In the genomic region with DNA sequence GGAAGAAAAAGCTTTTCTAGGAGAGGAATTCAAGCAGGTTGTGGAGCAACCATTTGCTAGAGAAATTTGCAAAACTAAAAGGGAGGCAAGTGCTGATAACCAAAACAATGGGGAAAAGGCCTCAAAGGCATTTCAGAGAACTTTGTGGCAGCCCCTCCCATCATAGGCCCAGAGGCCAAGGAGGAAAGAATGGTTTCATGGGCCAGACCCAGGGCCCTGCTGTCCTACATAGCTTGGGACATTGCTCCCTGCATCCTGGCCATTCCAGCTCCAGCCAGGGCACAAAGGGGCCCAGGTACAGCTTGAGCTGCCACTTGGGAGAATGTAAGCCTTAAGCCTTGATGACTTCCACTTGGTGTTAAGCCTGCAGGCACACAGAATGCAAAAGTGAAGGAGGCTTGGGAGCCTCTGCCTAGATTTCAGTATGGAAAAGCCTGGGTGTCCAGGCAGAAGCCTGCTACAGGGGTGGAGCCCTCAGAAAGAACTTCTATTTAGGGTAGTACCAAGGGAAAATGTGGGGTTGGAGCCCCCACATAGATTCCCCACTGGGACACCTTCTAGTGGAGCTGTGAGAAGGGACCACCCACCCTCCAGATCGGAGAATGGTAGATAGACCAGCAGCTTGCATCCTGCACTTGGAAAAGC, we compare ENCODE assay signal across 17 cellular contexts.
A peak's percentile ranks its signal among the peaks of the same experiment; 100 is the strongest.
DNase-seq lines count a peak whose midpoint lies in the region; ATAC-seq, FAIRE-seq and TF ChIP-seq lines count a peak whose summit lies in the region.
"Had no signal": no experiment of that assay in that cellular context is flagged by ENCODE, and none has a peak within 500 bp of the region (broad histone marks: within the 10 kb centered on the region; RNA-seq: fewer than 3 reads in every experiment).

No MANE protein-coding gene starts in this region.

- H3K9ac ChIP-seq in K562 (ENCODE audit: insufficient read depth in 1 of 2, low read depth in 2 of 2, low read length in 2 of 2): no peak overlapping the region

- H3K36me3 ChIP-seq in HEK293 (ENCODE audit: control insufficient read depth in 2 of 2, insufficient read depth in 1 of 2, low read length in 2 of 2): no peaks in the 10 kb centered on the region
- no peaks in the 10 kb centered on the region for H3K36me3 ChIP-seq in K562 (ENCODE audit: control insufficient read depth, insufficient read depth, low read length)

- TF ChIP-seq EP300 in K562 (IDR thresholded peaks at IDR 0.05; ENCODE audit: low read length): no peak

- no peaks in the 10 kb centered on the region for H4K20me1 ChIP-seq in K562 (replicated peaks; ENCODE audit: control insufficient read depth, insufficient read depth, low read length)

- H3K4me1 ChIP-seq in HEK293 (ENCODE audit: control insufficient read depth, insufficient read depth, low read length): no peaks in the 10 kb centered on the region
- H3K4me1 ChIP-seq in K562 (replicated peaks in 1 of 2; ENCODE audit: control insufficient read depth in 2 of 2, insufficient read depth in 2 of 2, low read length in 2 of 2): no peaks in the 10 kb centered on the region
- H3K4me1 ChIP-seq: Caco-2 had no signal

- ATAC-seq in K562 (no peak), HG03520 (IDR thresholded peaks at IDR 0.05; ENCODE audit: unreplicated experiment) (no peak)
- ATAC-seq: CD8-positive, alpha-beta T cell had no signal

- no peak for TF ChIP-seq RAD21 in K562 (CRISPR knock-in tag; conservative IDR thresholded peaks at IDR 0.05 in 1 of 2, IDR thresholded peaks at IDR 0.05 in 1 of 2)

- H3K4me2 ChIP-seq in K562 (ENCODE audit: insufficient read depth, low read length): no peak overlapping the region

- H2AFZ ChIP-seq in K562 (ENCODE audit: low read depth, low read length): no peak overlapping the region

- no peaks in the 10 kb centered on the region for H3K27me3 ChIP-seq in K562 (ENCODE audit: control insufficient read depth in 2 of 2, insufficient read depth in 2 of 2, low read length in 2 of 2)

- H3K4me3 ChIP-seq in HEK293 (ENCODE audit: low read depth, low read length): no peak overlapping the region
- no peak overlapping the region for H3K4me3 ChIP-seq in K562

- WGBS in K562 (ENCODE audit: insufficient coverage, low coverage, missing lambda C conversion rate): 58% methylated on average over 1 of the region's 1 CpG

- H3K9me3 ChIP-seq in HEK293 (ENCODE audit: control insufficient read depth, insufficient read depth, low read depth, low read length) (no peaks in the 10 kb centered on the region), K562 (replicated peaks; ENCODE audit: control insufficient read depth, insufficient read depth, low read depth, low read length) (peaks cover 6% of the 10 kb centered on the region; the same call in 1 of the 2 replicates)

- DNase-seq in DMS53 (lab: John Stamatoyannopoulos, UW) (peak; percentile 26), DMS53 treated with DMSO at 0.1 percent for 48 hours (lab: John Stamatoyannopoulos, UW; ENCODE audit: unreplicated experiment) (no peak), K562 (ENCODE audit: extremely low read depth in 1 of 4, low spot score in 3 of 4) (peak in 1 of 4 experiments; percentile 18), DMS153 (lab: John Stamatoyannopoulos, UW) (no peak)
- DNase-seq: 8988T; Caco-2; CD4-positive, CD25-positive, alpha-beta regulatory T cell; CD8-positive, alpha-beta T cell; DMS79 treated with DMSO at 0.1 percent for 48 hours; GF-D8; H7; HCEC 1CT had no signal

- no peak for FAIRE-seq in K562 (lab: Jason Lieb, UNC)
- FAIRE-seq: GM12892, H1 had no signal

- in situ Hi-C loops in K562 (cut with MboI): no loop called here

- H3K79me2 ChIP-seq in K562 (ENCODE audit: control insufficient read depth, insufficient read depth, low read length): no peaks in the 10 kb centered on the region

- no peak overlapping the region for H3K27ac ChIP-seq in HEK293 (ENCODE audit: extremely low read depth, low read depth, low read length)
- H3K27ac ChIP-seq in K562 (ENCODE audit: extremely low read depth, low read depth, low read length): no peak overlapping the region
- H3K27ac ChIP-seq: C4-2B had no signal

- no peaks in the 10 kb centered on the region for H3K9me1 ChIP-seq in K562 (ENCODE audit: control insufficient read depth, insufficient read depth, low read length)

- CTCF ChIA-PET in HEK293 (lab: Yijun Ruan, JAX): no interaction called here
- CTCF ChIA-PET in K562 (lab: Yijun Ruan, JAX; ENCODE audit: low intra/inter-chr PET ratio): no interaction called here

- TF ChIP-seq POLR2A in K562 (conservative IDR thresholded peaks at IDR 0.05): no peak

- no TSS peak for BruUV-seq in K562 (replicated peaks; lab: Mats Ljungman, UMichigan)

- intact Hi-C loops in K562 (cut with micrococcal nuclease): no loop called here

- TF ChIP-seq CTCF in HEK293 (tag by site-specific recombination; IDR thresholded peaks at IDR 0.05) (no peak), K562 (IDR thresholded peaks at IDR 0.05 in 2 of 3, conservative IDR thresholded peaks at IDR 0.05 in 1 of 3; ENCODE audit: insufficient read depth in 2 of 3, low read depth in 1 of 3, low read length in 3 of 3) (no peak)

- POLR2A ChIA-PET in HEK293 (lab: Yijun Ruan, JAX): no interaction called here
- POLR2A ChIA-PET in K562 (lab: Yijun Ruan, JAX): no interaction called here

TF ChIP-seq in HEK293, 187 proteins besides CTCF, POLR2A, EP300 and RAD21:
- TF ChIP-seq HOXA7 (CRISPR knock-in tag; IDR thresholded peaks at IDR 0.05; ENCODE audit: borderline replicate concordance): no peak
- peak; percentile 51 for TF ChIP-seq SETDB1 (IDR thresholded peaks at IDR 0.05; ENCODE audit: insufficient read length, low read length)
- peak; percentile 93 for TF ChIP-seq ZNF585B (tag by site-specific recombination; IDR thresholded peaks at IDR 0.05)

TF ChIP-seq in K562, 482 proteins besides CTCF, POLR2A, EP300 and RAD21 (continues in another document):
- TF ChIP-seq, protein P1, sequence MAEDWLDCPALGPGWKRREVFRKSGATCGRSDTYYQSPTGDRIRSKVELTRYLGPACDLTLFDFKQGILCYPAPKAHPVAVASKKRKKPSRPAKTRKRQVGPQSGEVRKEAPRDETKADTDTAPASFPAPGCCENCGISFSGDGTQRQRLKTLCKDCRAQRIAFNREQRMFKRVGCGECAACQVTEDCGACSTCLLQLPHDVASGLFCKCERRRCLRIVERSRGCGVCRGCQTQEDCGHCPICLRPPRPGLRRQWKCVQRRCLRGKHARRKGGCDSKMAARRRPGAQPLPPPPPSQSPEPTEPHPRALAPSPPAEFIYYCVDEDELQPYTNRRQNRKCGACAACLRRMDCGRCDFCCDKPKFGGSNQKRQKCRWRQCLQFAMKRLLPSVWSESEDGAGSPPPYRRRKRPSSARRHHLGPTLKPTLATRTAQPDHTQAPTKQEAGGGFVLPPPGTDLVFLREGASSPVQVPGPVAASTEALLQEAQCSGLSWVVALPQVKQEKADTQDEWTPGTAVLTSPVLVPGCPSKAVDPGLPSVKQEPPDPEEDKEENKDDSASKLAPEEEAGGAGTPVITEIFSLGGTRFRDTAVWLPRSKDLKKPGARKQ (CRISPR knock-in tag; IDR thresholded peaks at IDR 0.05): no peak
- TF ChIP-seq CBFA2T2 (conservative IDR thresholded peaks at IDR 0.05) (no peak), ARID2 (IDR thresholded peaks at IDR 0.05) (no peak), STAT5A (IDR thresholded peaks at IDR 0.05; ENCODE audit: borderline replicate concordance, low read length) (no peak), ELF4 (CRISPR knock-in tag; IDR thresholded peaks at IDR 0.05) (no peak), RCOR1 (IDR thresholded peaks at IDR 0.05; ENCODE audit: borderline replicate concordance in 1 of 2, low read depth in 2 of 2, low read length in 2 of 2) (no peak), ZKSCAN8 (CRISPR knock-in tag; IDR thresholded peaks at IDR 0.05) (no peak), ZNF561 (CRISPR knock-in tag; conservative IDR thresholded peaks at IDR 0.05) (no peak)
- TF ChIP-seq, protein P2, sequence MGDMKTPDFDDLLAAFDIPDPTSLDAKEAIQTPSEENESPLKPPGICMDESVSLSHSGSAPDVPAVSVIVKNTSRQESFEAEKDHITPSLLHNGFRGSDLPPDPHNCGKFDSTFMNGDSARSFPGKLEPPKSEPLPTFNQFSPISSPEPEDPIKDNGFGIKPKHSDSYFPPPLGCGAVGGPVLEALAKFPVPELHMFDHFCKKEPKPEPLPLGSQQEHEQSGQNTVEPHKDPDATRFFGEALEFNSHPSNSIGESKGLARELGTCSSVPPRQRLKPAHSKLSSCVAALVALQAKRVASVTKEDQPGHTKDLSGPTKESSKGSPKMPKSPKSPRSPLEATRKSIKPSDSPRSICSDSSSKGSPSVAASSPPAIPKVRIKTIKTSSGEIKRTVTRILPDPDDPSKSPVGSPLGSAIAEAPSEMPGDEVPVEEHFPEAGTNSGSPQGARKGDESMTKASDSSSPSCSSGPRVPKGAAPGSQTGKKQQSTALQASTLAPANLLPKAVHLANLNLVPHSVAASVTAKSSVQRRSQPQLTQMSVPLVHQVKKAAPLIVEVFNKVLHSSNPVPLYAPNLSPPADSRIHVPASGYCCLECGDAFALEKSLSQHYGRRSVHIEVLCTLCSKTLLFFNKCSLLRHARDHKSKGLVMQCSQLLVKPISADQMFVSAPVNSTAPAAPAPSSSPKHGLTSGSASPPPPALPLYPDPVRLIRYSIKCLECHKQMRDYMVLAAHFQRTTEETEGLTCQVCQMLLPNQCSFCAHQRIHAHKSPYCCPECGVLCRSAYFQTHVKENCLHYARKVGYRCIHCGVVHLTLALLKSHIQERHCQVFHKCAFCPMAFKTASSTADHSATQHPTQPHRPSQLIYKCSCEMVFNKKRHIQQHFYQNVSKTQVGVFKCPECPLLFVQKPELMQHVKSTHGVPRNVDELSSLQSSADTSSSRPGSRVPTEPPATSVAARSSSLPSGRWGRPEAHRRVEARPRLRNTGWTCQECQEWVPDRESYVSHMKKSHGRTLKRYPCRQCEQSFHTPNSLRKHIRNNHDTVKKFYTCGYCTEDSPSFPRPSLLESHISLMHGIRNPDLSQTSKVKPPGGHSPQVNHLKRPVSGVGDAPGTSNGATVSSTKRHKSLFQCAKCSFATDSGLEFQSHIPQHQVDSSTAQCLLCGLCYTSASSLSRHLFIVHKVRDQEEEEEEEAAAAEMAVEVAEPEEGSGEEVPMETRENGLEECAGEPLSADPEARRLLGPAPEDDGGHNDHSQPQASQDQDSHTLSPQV (IDR thresholded peaks at IDR 0.05): no peak
